In genomic region chr1:159200759-159201158, GRCh38 we compare ENCODE assay signal across 24 cellular contexts. TPM values are rescaled to one million over a fixed set of nuclear protein-coding genes. Genes with fewer than 3 reads are reported as not detected.
"Had no signal": no experiment of that assay in that cellular context is flagged by ENCODE, and none has a peak within 500 bp of the region (broad histone marks: within the 10 kb centered on the region; RNA-seq: fewer than 3 reads in every experiment).

No MANE protein-coding gene starts in this region.

- H3K9me3 Mint-ChIP-seq: activated CD4-positive, alpha-beta memory T cell treated with anti-CD3 and anti-CD28 coated beads for 36 hours; activated naive CD4-positive, alpha-beta T cell treated with anti-CD3 and anti-CD28 coated beads, Interleukin-2, amount 10 ng/mL, durations not matched to agents 7 days and 5 days; natural killer cell treated with Interleukin-12 subunit alpha and Interleukin-12 subunit beta and Interleukin-15 and Interleukin-18, amount 100 ng/mL, for 72 hours had no signal

- H3K4me2 ChIP-seq: hepatocyte had no signal

- ATAC-seq: body of pancreas; foreskin keratinocyte; left ventricle myocardium superior; natural killer cell treated with Interleukin-12 subunit alpha and Interleukin-12 subunit beta and Interleukin-15 and Interleukin-18, amount 100 ng/mL, for 72 hours; T-helper 17 cell had no signal

- H3K4me3 ChIP-seq: body of pancreas, hepatocyte, tibial artery had no signal

- DNase-seq: activated CD4-positive, alpha-beta memory T cell treated with anti-CD3 and anti-CD28 coated beads for 36 hours; activated CD4-positive, alpha-beta T cell treated with anti-CD3 and anti-CD28 coated beads for 48 hours; activated CD4-positive, CD25-positive, alpha-beta regulatory T cell; activated effector memory CD4-positive, alpha-beta T cell treated with anti-CD3 and anti-CD28 coated beads, Interleukin-2, amount 50 U/mL, for 16 hours; activated naive CD4-positive, alpha-beta T cell treated with anti-CD3 and anti-CD28 coated beads, Interleukin-2, amount 10 ng/mL, durations not matched to agents 7 days and 5 days; activated T-cell treated with anti-CD3 and anti-CD28 coated beads for 4 hours; anterior cingulate cortex; body of pancreas; foreskin keratinocyte; kidney glomerular epithelial cell; left ventricle myocardium superior; midbrain; retina; stimulated activated CD4-positive, alpha-beta T cell treated with anti-CD3 and anti-CD28 coated beads, Interleukin-4, amount 100 ng/mL, for 24 hours; stimulated activated naive CD4-positive, alpha-beta T cell treated with Interleukin-2 at 50 U/mL for 16 hours; substantia nigra; T-helper 17 cell; tibial artery had no signal

- H3K27ac ChIP-seq: body of pancreas, epithelial cell of prostate, foreskin keratinocyte, hepatocyte, tibial artery had no signal

- H3K9me3 ChIP-seq: body of pancreas, tibial artery had no signal

- H3K4me3 Mint-ChIP-seq: activated CD4-positive, alpha-beta memory T cell treated with anti-CD3 and anti-CD28 coated beads for 36 hours; activated naive CD4-positive, alpha-beta T cell treated with anti-CD3 and anti-CD28 coated beads, Interleukin-2, amount 10 ng/mL, durations not matched to agents 7 days and 5 days; natural killer cell treated with Interleukin-12 subunit alpha and Interleukin-12 subunit beta and Interleukin-15 and Interleukin-18, amount 100 ng/mL, for 72 hours; T-helper 17 cell had no signal

- H3K27ac Mint-ChIP-seq: activated CD4-positive, alpha-beta memory T cell treated with anti-CD3 and anti-CD28 coated beads for 36 hours; activated naive CD4-positive, alpha-beta T cell treated with anti-CD3 and anti-CD28 coated beads, Interleukin-2, amount 10 ng/mL, durations not matched to agents 7 days and 5 days; natural killer cell treated with Interleukin-12 subunit alpha and Interleukin-12 subunit beta and Interleukin-15 and Interleukin-18, amount 100 ng/mL, for 72 hours; progenitor cell of endocrine pancreas; T-helper 17 cell had no signal

- H3K36me3 Mint-ChIP-seq: activated CD4-positive, alpha-beta memory T cell treated with anti-CD3 and anti-CD28 coated beads for 36 hours; activated naive CD4-positive, alpha-beta T cell treated with anti-CD3 and anti-CD28 coated beads, Interleukin-2, amount 10 ng/mL, durations not matched to agents 7 days and 5 days; natural killer cell treated with Interleukin-12 subunit alpha and Interleukin-12 subunit beta and Interleukin-15 and Interleukin-18, amount 100 ng/mL, for 72 hours had no signal

- H3K4me1 ChIP-seq: body of pancreas, foreskin keratinocyte, tibial artery had no signal

- H3K27me3 ChIP-seq: body of pancreas had no signal

RNA-seq across cellular contexts. Expression of gene ACKR1, which starts 3.9 kb away (rescaled TPM):
- total RNA-seq: activated CD4-positive, alpha-beta memory T cell treated with anti-CD3 and anti-CD28 coated beads for 36 hours; chondrocyte; foreskin keratinocyte; hepatocyte; natural killer cell treated with Interleukin-12 subunit alpha and Interleukin-12 subunit beta and Interleukin-15 and Interleukin-18, amount 100 ng/mL, for 72 hours; osteocyte; T-helper 17 cell had no signal

RNA-seq across cellular contexts. Expression of gene CADM3, which starts 29.3 kb away (rescaled TPM):
- total RNA-seq: activated CD4-positive, alpha-beta memory T cell treated with anti-CD3 and anti-CD28 coated beads for 36 hours; foreskin keratinocyte; natural killer cell treated with Interleukin-12 subunit alpha and Interleukin-12 subunit beta and Interleukin-15 and Interleukin-18, amount 100 ng/mL, for 72 hours; T-helper 17 cell had no signal
